In genomic region chr16:75304521-75305363, GRCh38 we compare ENCODE assay signal across 9 cellular contexts. TPM values are rescaled to one million over a fixed set of nuclear protein-coding genes. Genes with fewer than 3 reads are reported as not detected.
A peak's percentile ranks its signal among the peaks of the same experiment; 100 is the strongest.
DNase-seq lines count a peak whose midpoint lies in the region; ATAC-seq, FAIRE-seq and TF ChIP-seq lines count a peak whose summit lies in the region.
"Had no signal": no experiment of that assay in that cellular context is flagged by ENCODE, and none has a peak within 500 bp of the region (broad histone marks: within the 10 kb centered on the region; RNA-seq: fewer than 3 reads in every experiment).

No MANE protein-coding gene starts in this region.

- H3K36me3 ChIP-seq in bronchial epithelial cell (ENCODE audit: control insufficient read depth, insufficient read depth, low read length) (peaks cover 1% of the 10 kb centered on the region), lung (ENCODE audit: control insufficient read depth in 2 of 2, insufficient read depth in 2 of 2, low read length in 2 of 2) (peaks cover 8 to 10% of the 10 kb centered on the region in 2 donors), tibial nerve (peaks cover 0 to 49% (median 0%) of the 10 kb centered on the region in 3 donors)

- H3K9me3 ChIP-seq in lung (ENCODE audit: control insufficient read depth in 2 of 2, insufficient read depth in 1 of 2, low read length in 1 of 2) (no peaks in the 10 kb centered on the region), tibial nerve (no peaks in the 10 kb centered on the region)

- TF ChIP-seq EP300 in tibial nerve (IDR thresholded peaks at IDR 0.05), result no peak

- H3K27me3 ChIP-seq in bronchial epithelial cell (ENCODE audit: control insufficient read depth, insufficient read depth, low read length) (no peaks in the 10 kb centered on the region), lung (ENCODE audit: control insufficient read depth, insufficient read depth) (no peaks in the 10 kb centered on the region), tibial nerve (no peaks in the 10 kb centered on the region)

- no peak for TF ChIP-seq POLR2A in tibial nerve (IDR thresholded peaks at IDR 0.05)

- WGBS in lung, 2 donors, result 70 to 77% methylated on average over 4 of the region's 4 CpGs
- 49 to 50% methylated on average over 4 of the region's 4 CpGs for WGBS in tibial nerve, 2 donors

- peak overlapping the region; percentile 88 to 92 for H3K27ac ChIP-seq in lung (ENCODE audit: low read depth in 1 of 2, low read length in 1 of 2)
- H3K27ac ChIP-seq in tibial nerve, result peak overlapping the region; percentile 11 to 89 (median 74)

- peak; percentile 66 for ATAC-seq in lung (ENCODE audit: insufficient read depth, low FRiP score)
- no peak for ATAC-seq in GM18861 (IDR thresholded peaks at IDR 0.05; ENCODE audit: unreplicated experiment)

- H3K4me1 ChIP-seq in lung (ENCODE audit: control insufficient read depth in 2 of 2, insufficient read depth in 2 of 2, low read length in 2 of 2) (peaks cover 9 to 23% of the 10 kb centered on the region in 2 donors), tibial nerve (peaks cover 0 to 30% (median 19%) of the 10 kb centered on the region in 4 donors)

- no peak for FAIRE-seq in bronchial epithelial cell (lab: Jason Lieb, UNC)

- DNase-seq in stimulated activated CD4-positive, alpha-beta T cell treated with anti-CD3 and anti-CD28 coated beads, Interleukin-15, amount 100 ng/mL, for 24 hours, result peak; percentile 14
- no peak for DNase-seq in stimulated activated CD4-positive, alpha-beta T cell treated with anti-CD3 and anti-CD28 coated beads, Interleukin-4, amount 100 ng/mL, for 1 hour
- DNase-seq in bronchial epithelial cell (ENCODE audit: low read depth), result peak; percentile 91
- DNase-seq in lung (ENCODE audit: low spot score), result no peak
- DNase-seq in tibial nerve (ENCODE audit: low spot score in 2 of 2), result no peak
- no peak for DNase-seq in cortex of kidney (lab: John Stamatoyannopoulos, UW)
- DNase-seq in COLO668 (lab: John Stamatoyannopoulos, UW; ENCODE audit: unreplicated experiment), result no peak
- DNase-seq: activated naive CD8-positive, alpha-beta T cell treated with anti-CD3 and anti-CD28 coated beads, Interleukin-2, amount 10 ng/mL, durations not matched to agents 7 days and 5 days had no signal

- TF ChIP-seq CTCF in bronchial epithelial cell (IDR thresholded peaks at IDR 0.05; ENCODE audit: insufficient read depth, low read length, severe bottlenecking), result no peak
- TF ChIP-seq CTCF in lung (IDR thresholded peaks at IDR 0.05; ENCODE audit: control extremely low read depth, extremely low read depth), result no peak
- no peak for TF ChIP-seq CTCF in tibial nerve (IDR thresholded peaks at IDR 0.05)

- H3K4me3 ChIP-seq in bronchial epithelial cell (ENCODE audit: low read depth, low read length) (no peak overlapping the region), lung (no peak overlapping the region), tibial nerve (no peak overlapping the region)

RNA-seq across cellular contexts. Expression of gene BCAR1, which starts 53.3 kb away (rescaled TPM):
- 32.5 and 44.2 TPM in 2 replicates for total RNA-seq in bronchial epithelial cell
- total RNA-seq in lung, result 10 to 100 TPM; 51.3 to 70.7 TPM
- 10 to 100 TPM; 37.5 to 48.6 TPM for polyA plus RNA-seq in lung
- total RNA-seq in tibial nerve, result 10 to 100 TPM; 41.0 to 57.3 (median 42.9) TPM
- total RNA-seq: activated naive CD8-positive, alpha-beta T cell treated with anti-CD3 and anti-CD28 coated beads, Interleukin-2, amount 10 ng/mL, durations not matched to agents 7 days and 5 days had no signal

Comparison
In these comparisons a context has a peak if more than half of its experiments do, and no peak if none do; other contexts are left out.
1. DNase-seq: peak in stimulated activated CD4-positive, alpha-beta T cell treated with anti-CD3 and anti-CD28 coated beads, Interleukin-15, amount 100 ng/mL, for 24 hours (single experiment) and bronchial epithelial cell (single experiment); none in stimulated activated CD4-positive, alpha-beta T cell treated with anti-CD3 and anti-CD28 coated beads, Interleukin-4, amount 100 ng/mL, for 1 hour (single experiment), lung (single experiment), tibial nerve (0 of 2), cortex of kidney (single experiment) and COLO668 (single experiment).